ENCODE assay signal across 1 cellular context in the genomic region with DNA sequence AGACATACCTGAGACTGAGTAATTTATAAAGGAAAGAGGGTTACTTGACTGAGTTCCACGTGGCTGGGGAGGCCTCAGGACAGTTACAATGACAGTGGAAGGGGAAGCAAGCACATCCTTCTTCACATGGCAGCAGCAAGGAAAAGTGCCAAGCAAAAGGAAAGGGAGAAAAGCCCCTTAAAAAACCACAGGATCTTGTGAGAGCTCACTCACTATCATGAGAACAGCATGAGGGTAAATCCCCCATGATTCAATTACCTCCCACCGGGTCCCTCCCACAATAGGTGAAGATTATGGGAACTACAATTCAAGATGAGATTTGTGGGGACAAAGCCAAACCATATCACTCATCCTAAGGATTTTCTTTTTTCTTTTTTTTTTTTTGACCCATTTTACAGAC.
TF ChIP-seq lines count a peak whose summit lies in the region.

No MANE protein-coding gene starts in this region.

TF ChIP-seq in HEK293, 187 proteins besides CTCF, POLR2A, EP300 and RAD21:
- TF ChIP-seq ZNF776 (tag by site-specific recombination; IDR thresholded peaks at IDR 0.05; ENCODE audit: borderline replicate concordance) = no peak
- TF ChIP-seq ZFHX2 (tag by site-specific recombination; conservative IDR thresholded peaks at IDR 0.05) = peak; percentile 37; the same call in 1 of the 2 replicates
